Comparison of ENCODE assay signal across 24 cellular contexts in the genomic region with DNA sequence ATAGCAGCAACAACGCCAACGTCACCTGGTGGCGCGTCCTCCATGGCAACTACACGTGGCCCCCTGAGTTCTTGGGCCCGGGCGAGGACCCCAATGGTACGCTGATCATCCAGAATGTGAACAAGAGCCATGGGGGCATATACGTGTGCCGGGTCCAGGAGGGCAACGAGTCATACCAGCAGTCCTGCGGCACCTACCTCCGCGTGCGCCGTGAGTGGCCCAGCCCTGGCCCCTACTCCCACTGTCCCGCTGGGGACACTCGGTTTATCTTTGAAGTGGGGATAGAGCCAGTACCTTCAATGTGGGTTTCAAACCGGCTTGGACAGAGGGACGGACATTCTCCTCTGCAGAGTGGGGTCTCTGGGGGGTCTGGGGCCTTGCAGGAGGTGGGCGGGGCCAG. TPM values are rescaled to one million over a fixed set of nuclear protein-coding genes. Genes with fewer than 3 reads are reported as not detected.
A peak's percentile ranks its signal among the peaks of the same experiment; 100 is the strongest.
DNase-seq lines count a peak whose midpoint lies in the region; ATAC-seq and TF ChIP-seq lines count a peak whose summit lies in the region.
"Had no signal": no experiment of that assay in that cellular context is flagged by ENCODE, and none has a peak within 500 bp of the region (broad histone marks: within the 10 kb centered on the region; RNA-seq: fewer than 3 reads in every experiment).

No MANE protein-coding gene starts in this region.

- no peak for DNase-seq in activated CD8-positive, alpha-beta T cell treated with anti-CD3 and anti-CD28 coated beads for 36 hours
- DNase-seq in activated CD8-positive, alpha-beta T cell treated with anti-CD3 and anti-CD28 coated beads, Interleukin-2, amount 10 ng/mL, durations not matched to agents 7 days and 5 days: no peak
- DNase-seq in stimulated activated naive B cell treated with anti-CD40 and anti-IgM and Interleukin-4, amounts not matched to agents 10 μg/mL and 1 μg/mL and 100 μg/mL, for 72 hours: no peak
- DNase-seq in activated CD4-positive, alpha-beta T cell treated with anti-CD3 and anti-CD28 coated beads, Interleukin-2, amount 50 U/mL, for 4 hours: no peak
- DNase-seq in effector CD4-positive, alpha-beta T cell: no peak
- DNase-seq: 8988T; activated naive CD8-positive, alpha-beta T cell treated with anti-CD3 and anti-CD28 coated beads, Interleukin-2, amount 10 ng/mL, durations not matched to agents 7 days and 5 days; activated T-cell treated with anti-CD3 and anti-CD28 coated beads, Interleukin-2, amount 50 U/mL, for 1 hour; colonic mucosa; DMS53; NCI-H1092; NCI-H2081 treated with DMSO at 0.1 percent for 48 hours; NCI-H446 treated with DMSO at 0.1 percent for 48 hours; right lobe of liver; SW 1271 had no signal

- no peak for ATAC-seq in activated CD8-positive, alpha-beta T cell treated with anti-CD3 and anti-CD28 coated beads for 36 hours
- no peak for ATAC-seq in activated CD8-positive, alpha-beta T cell treated with anti-CD3 and anti-CD28 coated beads, Interleukin-2, amount 10 ng/mL, durations not matched to agents 7 days and 5 days
- no peak for ATAC-seq in stimulated activated naive B cell treated with anti-CD40 and anti-IgM and Interleukin-4, amounts not matched to agents 10 μg/mL and 1 μg/mL and 100 μg/mL, for 72 hours (replicated peaks)
- no peak for ATAC-seq in HG02588 (IDR thresholded peaks at IDR 0.05; ENCODE audit: unreplicated experiment)
- ATAC-seq: pancreas, right lobe of liver had no signal

- H4K20me1 ChIP-seq in Loucy (ENCODE audit: insufficient read depth, low read length, poor library complexity, severe bottlenecking): no peaks in the 10 kb centered on the region

- H3K27ac Mint-ChIP-seq in activated CD8-positive, alpha-beta T cell treated with anti-CD3 and anti-CD28 coated beads for 36 hours: peak overlapping the region; percentile 84
- H3K27ac Mint-ChIP-seq in activated CD8-positive, alpha-beta T cell treated with anti-CD3 and anti-CD28 coated beads, Interleukin-2, amount 10 ng/mL, durations not matched to agents 7 days and 5 days: no peak overlapping the region
- peak overlapping the region; percentile 73 for H3K27ac Mint-ChIP-seq in dendritic cell treated with granulocyte-macrophage colony-stimulating factor and Interleukin-4, amounts not matched to agents 40 ng/mL and 50 ng/mL, for 4 days
- H3K27ac Mint-ChIP-seq in stimulated activated naive B cell treated with anti-CD40 and anti-IgM and Interleukin-4, amounts not matched to agents 10 μg/mL and 1 μg/mL and 100 μg/mL, for 72 hours: peak overlapping the region; percentile 88
- H3K27ac Mint-ChIP-seq: brain, type B pancreatic cell had no signal

- no peak for TF ChIP-seq CTCF in activated CD8-positive, alpha-beta T cell treated with anti-CD3 and anti-CD28 coated beads for 36 hours (IDR thresholded peaks at IDR 0.05)
- no peak for TF ChIP-seq CTCF in Loucy (conservative IDR thresholded peaks at IDR 0.05; ENCODE audit: low read length)

- peak overlapping the region; percentile 81 for H3K9ac ChIP-seq in Loucy (ENCODE audit: low read depth, low read length, poor library complexity, severe bottlenecking)
- H3K9ac ChIP-seq: KMS-11 had no signal

- peaks cover 35% of the 10 kb centered on the region for H3K79me2 ChIP-seq in Loucy (ENCODE audit: insufficient read depth, low read length)

- peaks cover 16% of the 10 kb centered on the region for H3F3A ChIP-seq in Loucy (ENCODE audit: low read depth)

- no peaks in the 10 kb centered on the region for H3K9me3 ChIP-seq in Loucy (ENCODE audit: insufficient read depth, low read depth, low read length)
- H3K9me3 ChIP-seq: colonic mucosa, pancreas, right lobe of liver had no signal

- no peaks in the 10 kb centered on the region for H3K36me3 ChIP-seq in Loucy (ENCODE audit: insufficient read depth, low read length)
- H3K36me3 ChIP-seq: colonic mucosa, pancreas, right lobe of liver had no signal

- POLR2A ChIA-PET in activated CD8-positive, alpha-beta T cell treated with anti-CD3 and anti-CD28 coated beads for 36 hours (lab: Charles Lee): interaction anchor here (2.8 to 13.4 kb wide), 2 partner anchors 7 to 19 kb away, joined by 17 to 282 read pairs; a partner anchor contains a TSS
- POLR2A ChIA-PET in activated CD8-positive, alpha-beta T cell treated with anti-CD3 and anti-CD28 coated beads, Interleukin-2, amount 10 ng/mL, durations not matched to agents 7 days and 5 days (lab: Charles Lee): interaction anchor here (9.3 kb wide), 1 partner anchor 8 kb away, joined by 241 read pairs; a partner anchor contains a TSS

- H3K27me3 ChIP-seq in Loucy (ENCODE audit: insufficient read depth, low read length, poor library complexity, severe bottlenecking): no peaks in the 10 kb centered on the region
- H3K27me3 ChIP-seq: colonic mucosa, pancreas, right lobe of liver had no signal

- no peaks in the 10 kb centered on the region for H3K9me3 Mint-ChIP-seq in activated CD8-positive, alpha-beta T cell treated with anti-CD3 and anti-CD28 coated beads for 36 hours
- H3K9me3 Mint-ChIP-seq in activated CD8-positive, alpha-beta T cell treated with anti-CD3 and anti-CD28 coated beads, Interleukin-2, amount 10 ng/mL, durations not matched to agents 7 days and 5 days (ENCODE audit: insufficient read depth): no peaks in the 10 kb centered on the region
- H3K9me3 Mint-ChIP-seq in dendritic cell treated with granulocyte-macrophage colony-stimulating factor and Interleukin-4, amounts not matched to agents 40 ng/mL and 50 ng/mL, for 4 days: no peaks in the 10 kb centered on the region
- H3K9me3 Mint-ChIP-seq in stimulated activated naive B cell treated with anti-CD40 and anti-IgM and Interleukin-4, amounts not matched to agents 10 μg/mL and 1 μg/mL and 100 μg/mL, for 72 hours: no peaks in the 10 kb centered on the region
- H3K9me3 Mint-ChIP-seq: activated naive CD8-positive, alpha-beta T cell treated with anti-CD3 and anti-CD28 coated beads, Interleukin-2, amount 10 ng/mL, durations not matched to agents 7 days and 5 days; brain; type B pancreatic cell had no signal

- H3K4me1 Mint-ChIP-seq in activated CD8-positive, alpha-beta T cell treated with anti-CD3 and anti-CD28 coated beads for 36 hours (ENCODE audit: low read depth): peaks cover 63% of the 10 kb centered on the region
- peaks cover 73% of the 10 kb centered on the region for H3K4me1 Mint-ChIP-seq in activated CD8-positive, alpha-beta T cell treated with anti-CD3 and anti-CD28 coated beads, Interleukin-2, amount 10 ng/mL, durations not matched to agents 7 days and 5 days (ENCODE audit: low read depth)
- peaks cover 48% of the 10 kb centered on the region for H3K4me1 Mint-ChIP-seq in dendritic cell treated with granulocyte-macrophage colony-stimulating factor and Interleukin-4, amounts not matched to agents 40 ng/mL and 50 ng/mL, for 4 days (ENCODE audit: low read depth)
- H3K4me1 Mint-ChIP-seq in stimulated activated naive B cell treated with anti-CD40 and anti-IgM and Interleukin-4, amounts not matched to agents 10 μg/mL and 1 μg/mL and 100 μg/mL, for 72 hours: peaks cover 37 to 69% of the 10 kb centered on the region in 2 donors

- H3K4me3 Mint-ChIP-seq in activated CD8-positive, alpha-beta T cell treated with anti-CD3 and anti-CD28 coated beads for 36 hours: no peak overlapping the region
- H3K4me3 Mint-ChIP-seq in activated CD8-positive, alpha-beta T cell treated with anti-CD3 and anti-CD28 coated beads, Interleukin-2, amount 10 ng/mL, durations not matched to agents 7 days and 5 days: no peak overlapping the region
- H3K4me3 Mint-ChIP-seq in dendritic cell treated with granulocyte-macrophage colony-stimulating factor and Interleukin-4, amounts not matched to agents 40 ng/mL and 50 ng/mL, for 4 days: no peak overlapping the region
- peak overlapping the region; percentile 94 to 100 for H3K4me3 Mint-ChIP-seq in stimulated activated naive B cell treated with anti-CD40 and anti-IgM and Interleukin-4, amounts not matched to agents 10 μg/mL and 1 μg/mL and 100 μg/mL, for 72 hours
- H3K4me3 Mint-ChIP-seq: brain, type B pancreatic cell had no signal

- peak overlapping the region; percentile 89 for H3K4me2 ChIP-seq in Loucy (ENCODE audit: low read depth, low read length, poor library complexity, severe bottlenecking)
- H3K4me2 ChIP-seq: KMS-11 had no signal

- intact Hi-C loops in activated CD8-positive, alpha-beta T cell treated with anti-CD3 and anti-CD28 coated beads for 36 hours (cut with micrococcal nuclease): no loop called here
- intact Hi-C loops in dendritic cell treated with granulocyte-macrophage colony-stimulating factor and Interleukin-4, amounts not matched to agents 40 ng/mL and 50 ng/mL, for 4 days (cut with micrococcal nuclease): no loop called here

- peak overlapping the region; percentile 77 for H3K4me3 ChIP-seq in Loucy (ENCODE audit: low read length, poor library complexity, severe bottlenecking)
- H3K4me3 ChIP-seq: colonic mucosa, pancreas, right lobe of liver had no signal

- no peak overlapping the region for H2AFZ ChIP-seq in Loucy (ENCODE audit: low read length)

- H3K4me1 ChIP-seq in Loucy (ENCODE audit: insufficient read depth, low read length, poor library complexity, severe bottlenecking): peaks cover 33% of the 10 kb centered on the region
- H3K4me1 ChIP-seq: colonic mucosa, pancreas, right lobe of liver had no signal

- CTCF ChIA-PET in activated CD8-positive, alpha-beta T cell treated with anti-CD3 and anti-CD28 coated beads for 36 hours (lab: Charles Lee): no interaction called here
- CTCF ChIA-PET in activated CD8-positive, alpha-beta T cell treated with anti-CD3 and anti-CD28 coated beads, Interleukin-2, amount 10 ng/mL, durations not matched to agents 7 days and 5 days (lab: Charles Lee): interaction anchor here (6.7 to 9.1 kb wide), 2 partner anchors 8 to 19 kb away, joined by 41 to 176 read pairs; a partner anchor contains a TSS

- H3K9me2 ChIP-seq in Loucy (replicated peaks; ENCODE audit: low read depth, low read length): no peaks in the 10 kb centered on the region

- no peaks in the 10 kb centered on the region for H3K27me3 Mint-ChIP-seq in activated CD8-positive, alpha-beta T cell treated with anti-CD3 and anti-CD28 coated beads for 36 hours
- H3K27me3 Mint-ChIP-seq in activated CD8-positive, alpha-beta T cell treated with anti-CD3 and anti-CD28 coated beads, Interleukin-2, amount 10 ng/mL, durations not matched to agents 7 days and 5 days (ENCODE audit: low read depth): no peaks in the 10 kb centered on the region
- no peaks in the 10 kb centered on the region for H3K27me3 Mint-ChIP-seq in dendritic cell treated with granulocyte-macrophage colony-stimulating factor and Interleukin-4, amounts not matched to agents 40 ng/mL and 50 ng/mL, for 4 days
- H3K27me3 Mint-ChIP-seq in stimulated activated naive B cell treated with anti-CD40 and anti-IgM and Interleukin-4, amounts not matched to agents 10 μg/mL and 1 μg/mL and 100 μg/mL, for 72 hours: no peaks in the 10 kb centered on the region
- H3K27me3 Mint-ChIP-seq: activated naive CD8-positive, alpha-beta T cell treated with anti-CD3 and anti-CD28 coated beads, Interleukin-2, amount 10 ng/mL, durations not matched to agents 7 days and 5 days had no signal

- H3K36me3 Mint-ChIP-seq in activated CD8-positive, alpha-beta T cell treated with anti-CD3 and anti-CD28 coated beads for 36 hours (ENCODE audit: low read depth): peaks cover 6% of the 10 kb centered on the region
- peaks cover 13% of the 10 kb centered on the region for H3K36me3 Mint-ChIP-seq in activated CD8-positive, alpha-beta T cell treated with anti-CD3 and anti-CD28 coated beads, Interleukin-2, amount 10 ng/mL, durations not matched to agents 7 days and 5 days (ENCODE audit: low read depth)
- H3K36me3 Mint-ChIP-seq in dendritic cell treated with granulocyte-macrophage colony-stimulating factor and Interleukin-4, amounts not matched to agents 40 ng/mL and 50 ng/mL, for 4 days (ENCODE audit: low read depth): peaks cover 6% of the 10 kb centered on the region
- peaks cover 47 to 59% of the 10 kb centered on the region in 2 donors for H3K36me3 Mint-ChIP-seq in stimulated activated naive B cell treated with anti-CD40 and anti-IgM and Interleukin-4, amounts not matched to agents 10 μg/mL and 1 μg/mL and 100 μg/mL, for 72 hours
- H3K36me3 Mint-ChIP-seq: brain, type B pancreatic cell had no signal

RNA-seq across cellular contexts. Expression of a gene that starts 2.0 kb away (rescaled TPM):
- 10 to 100 TPM; 19.3 to 21.0 TPM for total RNA-seq in activated CD8-positive, alpha-beta T cell treated with anti-CD3 and anti-CD28 coated beads for 36 hours
- 10 to 100 TPM; 17.4 to 21.5 TPM for total RNA-seq in activated CD8-positive, alpha-beta T cell treated with anti-CD3 and anti-CD28 coated beads, Interleukin-2, amount 10 ng/mL, durations not matched to agents 7 days and 5 days
- total RNA-seq: lung microvascular endothelial cell had no signal

RNA-seq across cellular contexts. Expression of a gene that starts 3.9 kb away (rescaled TPM):
- 100 to 1,000 TPM; 307 to 308 TPM for total RNA-seq in activated CD8-positive, alpha-beta T cell treated with anti-CD3 and anti-CD28 coated beads for 36 hours
- 100 to 1,000 TPM; 515 to 537 TPM for total RNA-seq in activated CD8-positive, alpha-beta T cell treated with anti-CD3 and anti-CD28 coated beads, Interleukin-2, amount 10 ng/mL, durations not matched to agents 7 days and 5 days

RNA-seq across cellular contexts. Expression of a gene that starts 19.0 kb away (rescaled TPM):
- 1,000 to 10,000 TPM; 3,454 to 3,479 TPM for total RNA-seq in activated CD8-positive, alpha-beta T cell treated with anti-CD3 and anti-CD28 coated beads for 36 hours
- 1,000 to 10,000 TPM; 3,024 to 3,056 TPM for total RNA-seq in activated CD8-positive, alpha-beta T cell treated with anti-CD3 and anti-CD28 coated beads, Interleukin-2, amount 10 ng/mL, durations not matched to agents 7 days and 5 days

RNA-seq across cellular contexts. Expression of a gene that starts 34.2 kb away (rescaled TPM):
- total RNA-seq in activated CD8-positive, alpha-beta T cell treated with anti-CD3 and anti-CD28 coated beads for 36 hours: not detected
- total RNA-seq in activated CD8-positive, alpha-beta T cell treated with anti-CD3 and anti-CD28 coated beads, Interleukin-2, amount 10 ng/mL, durations not matched to agents 7 days and 5 days: not detected
- total RNA-seq: activated naive CD8-positive, alpha-beta T cell treated with anti-CD3 and anti-CD28 coated beads, Interleukin-2, amount 10 ng/mL, durations not matched to agents 7 days and 5 days; colonic mucosa; lung microvascular endothelial cell; myocyte; pancreas; right lobe of liver had no signal

RNA-seq across cellular contexts. Expression of a gene that starts 34.6 kb away (rescaled TPM):
- total RNA-seq in activated CD8-positive, alpha-beta T cell treated with anti-CD3 and anti-CD28 coated beads for 36 hours: not detected
- total RNA-seq in activated CD8-positive, alpha-beta T cell treated with anti-CD3 and anti-CD28 coated beads, Interleukin-2, amount 10 ng/mL, durations not matched to agents 7 days and 5 days: not detected
- total RNA-seq: activated naive CD8-positive, alpha-beta T cell treated with anti-CD3 and anti-CD28 coated beads, Interleukin-2, amount 10 ng/mL, durations not matched to agents 7 days and 5 days; colonic mucosa; lung microvascular endothelial cell; myocyte; pancreas; right lobe of liver had no signal

Comparison
In these comparisons a context has a peak if more than half of its experiments do, and no peak if none do; other contexts are left out.
1. H3K4me3 Mint-ChIP-seq: peak in stimulated activated naive B cell treated with anti-CD40 and anti-IgM and Interleukin-4, amounts not matched to agents 10 μg/mL and 1 μg/mL and 100 μg/mL, for 72 hours (2 of 2); none in activated CD8-positive, alpha-beta T cell treated with anti-CD3 and anti-CD28 coated beads for 36 hours (single experiment), activated CD8-positive, alpha-beta T cell treated with anti-CD3 and anti-CD28 coated beads, Interleukin-2, amount 10 ng/mL, durations not matched to agents 7 days and 5 days (single experiment) and dendritic cell treated with granulocyte-macrophage colony-stimulating factor and Interleukin-4, amounts not matched to agents 40 ng/mL and 50 ng/mL, for 4 days (single experiment).